Comparison of ENCODE assay signal across 8 cellular contexts in the genomic region with DNA sequence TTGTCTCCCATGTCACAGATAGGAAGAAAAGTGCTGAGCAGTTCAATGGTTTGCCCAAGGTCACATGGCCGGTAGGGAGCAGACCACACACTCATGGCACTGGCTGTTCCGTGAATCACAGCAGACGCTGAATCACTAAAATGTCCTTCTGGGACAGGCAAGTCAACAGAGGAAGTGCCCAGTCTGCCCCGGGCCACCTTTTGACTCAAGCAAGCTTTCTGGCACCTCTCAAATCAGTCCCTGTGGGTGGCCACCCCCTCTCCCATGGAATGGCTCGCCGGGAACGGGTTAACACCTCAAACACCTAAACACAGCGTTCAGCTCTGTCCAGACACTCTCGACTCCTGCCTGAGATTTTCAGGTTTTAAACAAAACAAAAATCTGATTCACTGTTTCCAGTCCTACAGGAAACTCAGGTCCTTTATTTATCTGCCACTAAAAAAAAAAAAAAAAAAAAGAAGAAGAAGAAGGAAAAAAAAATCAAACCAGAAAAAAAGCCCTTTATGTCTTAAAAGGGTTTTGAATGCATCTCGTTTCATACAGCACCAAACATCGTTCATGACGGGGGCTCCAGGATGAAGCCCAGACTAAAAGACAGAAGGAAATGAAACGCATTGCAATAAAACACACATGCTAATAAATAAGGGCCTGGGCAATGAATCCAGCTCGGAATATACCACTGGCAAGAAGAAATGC. TPM values are rescaled to one million over a fixed set of nuclear protein-coding genes. Genes with fewer than 3 reads are reported as not detected.
DNase-seq lines count a peak whose midpoint lies in the region; ATAC-seq and TF ChIP-seq lines count a peak whose summit lies in the region.

No MANE protein-coding gene starts in this region.

- intact Hi-C loops in ascending aorta (cut with DNase I) = no loop called here

- H3K27me3 ChIP-seq in ascending aorta = no peaks in the 10 kb centered on the region
- H3K27me3 ChIP-seq in mesendoderm (ENCODE audit: insufficient read depth, low read length, poor library complexity) = no peaks in the 10 kb centered on the region
- H3K27me3 ChIP-seq in thoracic aorta (replicated peaks; ENCODE audit: insufficient read depth) = no peaks in the 10 kb centered on the region
- no peaks in the 10 kb centered on the region for H3K27me3 ChIP-seq in effector memory CD4-positive, alpha-beta T cell (replicated peaks; ENCODE audit: control insufficient read depth, insufficient read depth, low read length, poor library complexity, severe bottlenecking)

- H3K18ac ChIP-seq in mesendoderm (ENCODE audit: low read length) = no peak overlapping the region

- H3K9ac ChIP-seq in mesendoderm (ENCODE audit: low read length) = no peak overlapping the region

- H3K23ac ChIP-seq in mesendoderm (ENCODE audit: low read length) = no peak overlapping the region

- H3K79me2 ChIP-seq in mesendoderm (ENCODE audit: control insufficient read depth, insufficient read depth, low read length) = no peaks in the 10 kb centered on the region

- H4K5ac ChIP-seq in mesendoderm (ENCODE audit: low read length) = no peak overlapping the region

- peak overlapping the region in 1 of 2 donors; percentile 35 for H3K4me3 ChIP-seq in ascending aorta
- no peak overlapping the region for H3K4me3 ChIP-seq in mesendoderm (ENCODE audit: low read length)
- peak overlapping the region; percentile 61 for H3K4me3 ChIP-seq in thoracic aorta
- H3K4me3 ChIP-seq in effector memory CD4-positive, alpha-beta T cell (ENCODE audit: insufficient read depth, low read depth, low read length, poor library complexity, severe bottlenecking) = no peak overlapping the region

- H2BK15ac ChIP-seq in mesendoderm (replicated peaks; ENCODE audit: low read depth) = no peak overlapping the region

- H3K79me1 ChIP-seq in mesendoderm (ENCODE audit: low read length) = peaks cover 2% of the 10 kb centered on the region

- no CpG with 5 or more reads among the region's 14 CpGs for WGBS in mesendoderm (ENCODE audit: extremely low coverage, insufficient coverage, low lambda C conversion rate)

- no peak overlapping the region for H4K8ac ChIP-seq in mesendoderm (ENCODE audit: low read depth, low read length)

- no peak overlapping the region for H2AK5ac ChIP-seq in mesendoderm (ENCODE audit: low read length)

- no peak overlapping the region for H3K4me2 ChIP-seq in mesendoderm (ENCODE audit: low read length)

- peak; percentile 83 for DNase-seq in activated effector memory CD4-positive, alpha-beta T cell treated with anti-CD3 and anti-CD28 coated beads, Interleukin-2, amount 50 U/mL, for 16 hours
- DNase-seq in activated effector memory CD4-positive, alpha-beta T cell treated with Interleukin-2 at 50 U/mL for 16 hours = no peak
- DNase-seq in ascending aorta (ENCODE audit: low spot score in 2 of 2) (peak; percentile 48 to 82), mesendoderm (peak; percentile 52), thoracic aorta (ENCODE audit: low spot score) (peak; percentile 28), DMS79 treated with DMSO at 0.1 percent for 48 hours (lab: John Stamatoyannopoulos, UW) (no peak)
- no peak for DNase-seq in effector memory CD4-positive, alpha-beta T cell

- H3K9me3 ChIP-seq in ascending aorta (peaks cover 0 to 4% of the 10 kb centered on the region in 2 donors), thoracic aorta (peaks cover 8% of the 10 kb centered on the region)
- H3K9me3 ChIP-seq in effector memory CD4-positive, alpha-beta T cell (ENCODE audit: control insufficient read depth, low read length) = no peaks in the 10 kb centered on the region

- H3K4ac ChIP-seq in mesendoderm (ENCODE audit: low read depth, low read length) = no peak overlapping the region

- peak overlapping the region; percentile 31 to 49 for H3K27ac ChIP-seq in ascending aorta
- H3K27ac ChIP-seq in mesendoderm (ENCODE audit: low read depth, low read length) = no peak overlapping the region
- peak overlapping the region; percentile 49 to 52 for H3K27ac ChIP-seq in thoracic aorta
- H3K27ac ChIP-seq in effector memory CD4-positive, alpha-beta T cell (ENCODE audit: insufficient read depth, low read length, poor library complexity, severe bottlenecking) = no peak overlapping the region

- no peak overlapping the region for H2BK120ac ChIP-seq in mesendoderm (ENCODE audit: low read depth, low read length)

- ATAC-seq in thoracic aorta (ENCODE audit: insufficient number of reproducible peaks, low FRiP score, low read depth) (peak; percentile 96), HG02981 (IDR thresholded peaks at IDR 0.05; ENCODE audit: unreplicated experiment) (no peak)

- peaks cover 0 to 13% of the 10 kb centered on the region in 2 donors for H3K4me1 ChIP-seq in ascending aorta
- peaks cover 2% of the 10 kb centered on the region for H3K4me1 ChIP-seq in mesendoderm (ENCODE audit: control insufficient read depth, low read depth, low read length)
- peaks cover 7 to 24% of the 10 kb centered on the region in 2 donors for H3K4me1 ChIP-seq in thoracic aorta (ENCODE audit: control insufficient read depth in 1 of 2, low read depth in 2 of 2)
- H3K4me1 ChIP-seq in effector memory CD4-positive, alpha-beta T cell (ENCODE audit: control insufficient read depth, insufficient read depth, low read length, poor library complexity, severe bottlenecking) = peaks cover 14% of the 10 kb centered on the region

- H3K56ac ChIP-seq in mesendoderm (ENCODE audit: low read length) = peak overlapping the region; percentile 22

- TF ChIP-seq CTCF in ascending aorta (IDR thresholded peaks at IDR 0.05) (peak in 1 of 3 experiments; percentile 11), thoracic aorta (IDR thresholded peaks at IDR 0.05) (no peak)

- H2BK5ac ChIP-seq in mesendoderm (ENCODE audit: low read length) = no peak overlapping the region

- H3K36me3 ChIP-seq in ascending aorta (no peaks in the 10 kb centered on the region), mesendoderm (ENCODE audit: control insufficient read depth, insufficient read depth, low read length) (no peaks in the 10 kb centered on the region), thoracic aorta (no peaks in the 10 kb centered on the region)
- peaks cover 14% of the 10 kb centered on the region for H3K36me3 ChIP-seq in effector memory CD4-positive, alpha-beta T cell (ENCODE audit: control insufficient read depth, insufficient read depth, low read length)

RNA-seq across cellular contexts. Expression of a gene that starts 15.4 kb away (rescaled TPM):
- total RNA-seq in ascending aorta (0.64 TPM), thoracic aorta (1 to 10 TPM; 3.7 to 4.4 TPM)
- polyA plus RNA-seq in mesendoderm (2013, experiment 1 of 2) = 22.1 TPM
- polyA plus RNA-seq in mesendoderm (2013, experiment 2 of 2) = 23.6 TPM

Comparison
In these comparisons a context has a peak if more than half of its experiments do, and no peak if none do; other contexts are left out.
1. DNase-seq: peak in activated effector memory CD4-positive, alpha-beta T cell treated with anti-CD3 and anti-CD28 coated beads, Interleukin-2, amount 50 U/mL, for 16 hours (single experiment), ascending aorta (2 of 2), mesendoderm (single experiment) and thoracic aorta (single experiment); none in activated effector memory CD4-positive, alpha-beta T cell treated with Interleukin-2 at 50 U/mL for 16 hours (single experiment), effector memory CD4-positive, alpha-beta T cell (0 of 3) and DMS79 treated with DMSO at 0.1 percent for 48 hours (single experiment).
2. H3K27ac ChIP-seq: peak in ascending aorta (2 of 2) and thoracic aorta (2 of 2); none in mesendoderm (single experiment) and effector memory CD4-positive, alpha-beta T cell (single experiment).